14 cellular contexts compared by ENCODE assay signal in genomic region chr4:152510349-152511147, GRCh38. TPM values are rescaled to one million over a fixed set of nuclear protein-coding genes. Genes with fewer than 3 reads are reported as not detected.
DNase-seq lines count a peak whose midpoint lies in the region; ATAC-seq and TF ChIP-seq lines count a peak whose summit lies in the region.
"Had no signal": no experiment of that assay in that cellular context is flagged by ENCODE, and none has a peak within 500 bp of the region (broad histone marks: within the 10 kb centered on the region; RNA-seq: fewer than 3 reads in every experiment).

No MANE protein-coding gene starts in this region.

- no peak overlapping the region for H3K27ac ChIP-seq in CD8-positive, alpha-beta memory T cell (ENCODE audit: low read depth, low read length)
- H3K27ac ChIP-seq in heart left ventricle, result no peak overlapping the region
- H3K27ac ChIP-seq in gastroesophageal sphincter, result no peak overlapping the region
- H3K27ac ChIP-seq: C4-2B, neural progenitor cell had no signal

- no peak for TF ChIP-seq EP300 in gastroesophageal sphincter (IDR thresholded peaks at IDR 0.05)

- ATAC-seq in GM19023 (IDR thresholded peaks at IDR 0.05; ENCODE audit: unreplicated experiment), result peak; percentile 52
- peak; percentile 41 for ATAC-seq in HG02852 (IDR thresholded peaks at IDR 0.05; ENCODE audit: unreplicated experiment)
- ATAC-seq in activated B cell treated with CpG ODN at 0.5 μM for 24 hours (ENCODE audit: low read depth), result no peak
- no peak for ATAC-seq in heart left ventricle
- ATAC-seq in gastroesophageal sphincter, result no peak
- ATAC-seq: stimulated activated naive CD8-positive, alpha-beta T cell treated with anti-CD3 and anti-CD28 coated beads, Interleukin-15, amount 100 ng/mL, for 72 hours had no signal

- H3K4me1 Mint-ChIP-seq in CD8-positive, alpha-beta memory T cell, result peaks cover 48 to 87% (median 74%) of the 10 kb centered on the region in 3 donors
- peaks cover 61% of the 10 kb centered on the region for H3K4me1 Mint-ChIP-seq in activated B cell treated with CpG ODN at 0.5 μM for 24 hours

- TF ChIP-seq CTCF in activated B cell treated with CpG ODN at 0.5 μM for 24 hours (IDR thresholded peaks at IDR 0.05) (no peak), heart left ventricle (IDR thresholded peaks at IDR 0.05) (no peak), gastroesophageal sphincter (IDR thresholded peaks at IDR 0.05) (no peak)

- peak overlapping the region; percentile 11 to 95 (median 77) for H3K27ac Mint-ChIP-seq in CD8-positive, alpha-beta memory T cell
- peak overlapping the region; percentile 68 for H3K27ac Mint-ChIP-seq in activated B cell treated with CpG ODN at 0.5 μM for 24 hours
- H3K27ac Mint-ChIP-seq: neural progenitor cell had no signal

- H3K4me1 ChIP-seq in CD8-positive, alpha-beta memory T cell (ENCODE audit: insufficient read depth, low read length), result no peaks in the 10 kb centered on the region
- H3K4me1 ChIP-seq in heart left ventricle, result peaks cover 0 to 30% (median 5%) of the 10 kb centered on the region in 12 donors
- no peaks in the 10 kb centered on the region for H3K4me1 ChIP-seq in gastroesophageal sphincter

- H3K9me3 Mint-ChIP-seq in CD8-positive, alpha-beta memory T cell, result no peaks in the 10 kb centered on the region
- peaks cover 4% of the 10 kb centered on the region for H3K9me3 Mint-ChIP-seq in activated B cell treated with CpG ODN at 0.5 μM for 24 hours
- H3K9me3 Mint-ChIP-seq: neural progenitor cell; stimulated activated naive CD8-positive, alpha-beta T cell treated with anti-CD3 and anti-CD28 coated beads, Interleukin-15, amount 100 ng/mL, for 72 hours had no signal

- H3K9me3 ChIP-seq in CD8-positive, alpha-beta memory T cell (ENCODE audit: low read length), result no peaks in the 10 kb centered on the region
- H3K9me3 ChIP-seq in heart left ventricle (no peaks in the 10 kb centered on the region), gastroesophageal sphincter (no peaks in the 10 kb centered on the region)
- H3K9me3 ChIP-seq: Peyer's patch had no signal

- H3K27me3 ChIP-seq in CD8-positive, alpha-beta memory T cell (ENCODE audit: insufficient read depth, low read length, poor library complexity, severe bottlenecking), result no peaks in the 10 kb centered on the region
- H3K27me3 ChIP-seq in heart left ventricle, result no peaks in the 10 kb centered on the region
- no peaks in the 10 kb centered on the region for H3K27me3 ChIP-seq in gastroesophageal sphincter
- H3K27me3 ChIP-seq: neural progenitor cell, Peyer's patch had no signal

- POLR2A ChIA-PET in CD8-positive, alpha-beta memory T cell (lab: Charles Lee), result interaction anchor here (0.5 to 0.9 kb wide), 3 partner anchors 26 to 43 kb away, joined by 3 to 8 read pairs (median 4); partner anchors contain the start of gene FBXW7
- POLR2A ChIA-PET in activated B cell treated with CpG ODN at 0.5 μM for 24 hours (lab: Charles Lee), result interaction anchor here (0.6 to 1.4 kb wide), 6 partner anchors 15 to 268 kb away, joined by 3 to 11 read pairs (median 4); partner anchors contain the start of gene FBXW7

- TF ChIP-seq POLR2A in heart left ventricle (IDR thresholded peaks at IDR 0.05) (no peak), gastroesophageal sphincter (IDR thresholded peaks at IDR 0.05) (no peak)

- intact Hi-C loops in activated B cell treated with CpG ODN at 0.5 μM for 24 hours (cut with micrococcal nuclease) (loop anchor here (2.0 to 5.0 kb wide), 2 partner anchors 14 to 77 kb away; no protein-coding TSS in a partner anchor), heart left ventricle (cut with DNase I) (no loop called here), posterior cingulate gyrus (cut with DNase I) (no loop called here)

- no peaks in the 10 kb centered on the region for H3K27me3 Mint-ChIP-seq in CD8-positive, alpha-beta memory T cell
- no peaks in the 10 kb centered on the region for H3K27me3 Mint-ChIP-seq in activated B cell treated with CpG ODN at 0.5 μM for 24 hours
- H3K27me3 Mint-ChIP-seq: stimulated activated naive CD8-positive, alpha-beta T cell treated with anti-CD3 and anti-CD28 coated beads, Interleukin-15, amount 100 ng/mL, for 72 hours had no signal

- peaks cover 0 to 21% (median 6%) of the 10 kb centered on the region in 3 donors for H3K36me3 Mint-ChIP-seq in CD8-positive, alpha-beta memory T cell
- peaks cover 32% of the 10 kb centered on the region for H3K36me3 Mint-ChIP-seq in activated B cell treated with CpG ODN at 0.5 μM for 24 hours (ENCODE audit: low read depth)

- H3K36me3 ChIP-seq in CD8-positive, alpha-beta memory T cell (ENCODE audit: insufficient read depth, low read length), result no peaks in the 10 kb centered on the region
- H3K36me3 ChIP-seq in heart left ventricle, result no peaks in the 10 kb centered on the region
- no peaks in the 10 kb centered on the region for H3K36me3 ChIP-seq in gastroesophageal sphincter
- H3K36me3 ChIP-seq: neural progenitor cell, Peyer's patch had no signal

- DNase-seq in CD8-positive, alpha-beta memory T cell, result no peak
- DNase-seq in activated B cell treated with CpG ODN at 0.5 μM for 24 hours (no peak), heart left ventricle (no peak), NCI-H446 treated with DMSO at 0.1 percent for 48 hours (lab: John Stamatoyannopoulos, UW) (no peak), posterior cingulate gyrus (no peak)
- DNase-seq: activated effector memory CD4-positive, alpha-beta T cell treated with anti-CD3 and anti-CD28 coated beads, Interleukin-2, amount 50 U/mL, for 16 hours; NCI-H1694 treated with DMSO at 0.1 percent for 48 hours; Peyer's patch; stimulated activated naive CD8-positive, alpha-beta T cell treated with anti-CD3 and anti-CD28 coated beads, Interleukin-15, amount 100 ng/mL, for 72 hours had no signal

- WGBS in heart left ventricle, 4 donors, result 80 to 92% (median 86%) methylated on average over 7 of the region's 7 CpGs
- 87% methylated on average over 7 of the region's 7 CpGs for WGBS in gastroesophageal sphincter (ENCODE audit: low coverage in 1 of 2), 2 donors

- peak overlapping the region; percentile 58 to 91 (median 76) for H3K4me3 Mint-ChIP-seq in CD8-positive, alpha-beta memory T cell
- peak overlapping the region; percentile 52 for H3K4me3 Mint-ChIP-seq in activated B cell treated with CpG ODN at 0.5 μM for 24 hours
- H3K4me3 Mint-ChIP-seq: neural progenitor cell; stimulated activated naive CD8-positive, alpha-beta T cell treated with anti-CD3 and anti-CD28 coated beads, Interleukin-15, amount 100 ng/mL, for 72 hours had no signal

- no peak overlapping the region for H3K4me3 ChIP-seq in CD8-positive, alpha-beta memory T cell (ENCODE audit: low read length)
- H3K4me3 ChIP-seq in heart left ventricle (peak overlapping the region in 2 of 12 donors; percentile 6 to 12), gastroesophageal sphincter (no peak overlapping the region)
- H3K4me3 ChIP-seq: neural progenitor cell had no signal

- CTCF ChIA-PET in CD8-positive, alpha-beta memory T cell (lab: Charles Lee), result interaction anchor here (1.1 kb wide), 1 partner anchor 9 kb away, joined by 4 read pairs; no protein-coding TSS in a partner anchor
- CTCF ChIA-PET in activated B cell treated with CpG ODN at 0.5 μM for 24 hours (lab: Charles Lee), result no interaction called here

RNA-seq across cellular contexts. Expression of gene FBXW7, which starts 25.3 kb away (rescaled TPM):
- 10 to 100 TPM; 46.6 to 54.3 TPM for total RNA-seq in CD8-positive, alpha-beta memory T cell
- 42.7 TPM for polyA plus RNA-seq in CD8-positive, alpha-beta memory T cell
- 96.5 and 102 TPM in 2 replicates for total RNA-seq in activated B cell treated with CpG ODN at 0.5 μM for 24 hours
- 10 to 100 TPM; 37.2 to 74.1 (median 65.6) TPM for total RNA-seq in heart left ventricle
- 10 to 100 TPM; 20.6 to 29.1 TPM for polyA plus RNA-seq in heart left ventricle
- 100 to 1,000 TPM in 1 of 4 donors, 10 to 100 TPM in 3; 55.1 to 120 (median 85.5) TPM for total RNA-seq in gastroesophageal sphincter

Comparison
In these comparisons a context has a peak if more than half of its experiments do, and no peak if none do; other contexts are left out.
1. ATAC-seq: peak in GM19023 (single experiment) and HG02852 (single experiment); none in activated B cell treated with CpG ODN at 0.5 μM for 24 hours (single experiment), heart left ventricle (0 of 4) and gastroesophageal sphincter (single experiment).